In the genomic region with DNA sequence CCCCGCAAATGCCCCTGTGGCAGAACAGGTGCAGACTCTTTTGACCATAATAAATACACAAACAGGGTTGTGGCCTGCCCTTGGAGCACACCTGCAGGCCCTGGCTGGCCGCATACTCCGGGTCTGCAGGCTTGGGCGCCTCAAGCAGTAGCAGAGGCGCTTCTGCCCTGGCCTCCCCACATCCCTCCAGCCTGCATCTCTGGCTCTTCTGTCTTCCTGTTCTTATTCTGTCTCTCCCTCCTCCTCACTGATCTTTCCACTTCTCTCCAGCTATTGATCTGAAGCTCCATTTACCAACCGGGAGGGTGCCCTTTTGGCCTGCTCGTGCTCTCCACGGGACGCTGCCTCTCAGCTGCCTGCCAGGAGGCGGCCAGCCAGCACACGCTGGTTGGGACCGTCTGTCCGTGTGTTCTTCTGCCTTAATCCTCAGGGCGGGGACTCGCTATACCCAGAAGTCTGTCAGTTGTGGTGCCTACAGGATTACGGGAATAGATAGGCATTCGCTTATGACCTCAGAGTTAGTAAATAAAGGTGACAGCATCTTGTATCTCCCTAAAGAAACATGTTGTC, we compare ENCODE assay signal across 19 cellular contexts. TPM values are rescaled to one million over a fixed set of nuclear protein-coding genes. Genes with fewer than 3 reads are reported as not detected.
DNase-seq lines count a peak whose midpoint lies in the region; ATAC-seq and TF ChIP-seq lines count a peak whose summit lies in the region.
"Had no signal": no experiment of that assay in that cellular context is flagged by ENCODE, and none has a peak within 500 bp of the region (broad histone marks: within the 10 kb centered on the region; RNA-seq: fewer than 3 reads in every experiment).

No MANE protein-coding gene starts in this region.

- peaks cover 3% of the 10 kb centered on the region for H3K9me3 Mint-ChIP-seq in neural progenitor cell
- H3K9me3 Mint-ChIP-seq: activated naive CD4-positive, alpha-beta T cell treated with anti-CD3 and anti-CD28 coated beads, Interleukin-2, amount 10 ng/mL, durations not matched to agents 7 days and 5 days had no signal

- H3K36me3 ChIP-seq in neural progenitor cell (no peaks in the 10 kb centered on the region), MG63 (no peaks in the 10 kb centered on the region), ovary (no peaks in the 10 kb centered on the region)
- H3K36me3 ChIP-seq: BE2C, Peyer's patch had no signal

- peak; percentile 23 for DNase-seq in DMS 273 treated with DMSO at 0.1 percent for 48 hours (lab: John Stamatoyannopoulos, UW)
- DNase-seq in NCI-H524 (lab: John Stamatoyannopoulos, UW): peak; percentile 83 to 90
- peak; percentile 82 to 83 for DNase-seq in foreskin keratinocyte
- DNase-seq in neural progenitor cell (ENCODE audit: low spot score): peak; percentile 57
- DNase-seq in MG63: no peak
- DNase-seq in A172 (ENCODE audit: low spot score): no peak
- DNase-seq in ovary: no peak
- DNase-seq: activated CD4-positive, CD25-positive, alpha-beta regulatory T cell; activated naive CD4-positive, alpha-beta T cell treated with anti-CD3 and anti-CD28 coated beads, Interleukin-2, amount 10 ng/mL, durations not matched to agents 7 days and 5 days; BE2C; effector memory CD4-positive, alpha-beta T cell; EL; NCI-H226; Peyer's patch; T-helper 1 cell; testis had no signal

- H3K4me1 ChIP-seq in foreskin keratinocyte (no peaks in the 10 kb centered on the region), neural progenitor cell (peaks cover 19% of the 10 kb centered on the region), ovary (ENCODE audit: insufficient read depth) (no peaks in the 10 kb centered on the region)
- H3K4me1 ChIP-seq: parathyroid adenoma, testis had no signal

- no peaks in the 10 kb centered on the region for H3K79me2 ChIP-seq in neural progenitor cell (ENCODE audit: low read depth)
- H3K79me2 ChIP-seq: parathyroid adenoma had no signal

- peaks cover 17% of the 10 kb centered on the region for H3F3A ChIP-seq in neural progenitor cell (ENCODE audit: low read depth)

- H3K27ac ChIP-seq in foreskin keratinocyte (no peak overlapping the region), neural progenitor cell (no peak overlapping the region), ovary (no peak overlapping the region)
- H3K27ac ChIP-seq: parathyroid adenoma, Peyer's patch, testis had no signal

- H3K36me3 Mint-ChIP-seq in neural progenitor cell: no peaks in the 10 kb centered on the region
- H3K36me3 Mint-ChIP-seq: activated naive CD4-positive, alpha-beta T cell treated with anti-CD3 and anti-CD28 coated beads, Interleukin-2, amount 10 ng/mL, durations not matched to agents 7 days and 5 days had no signal

- no peak for TF ChIP-seq EP300 in ovary (IDR thresholded peaks at IDR 0.05)

- H3K4me3 ChIP-seq in neural progenitor cell: no peak overlapping the region
- H3K4me3 ChIP-seq in MG63: no peak overlapping the region
- no peak overlapping the region for H3K4me3 ChIP-seq in ovary
- H3K4me3 ChIP-seq: GM12878, Peyer's patch, testis had no signal

- H3K9ac ChIP-seq in neural progenitor cell: no peak overlapping the region
- H3K9ac ChIP-seq: parathyroid adenoma had no signal

- no peak for TF ChIP-seq CTCF in foreskin keratinocyte (conservative IDR thresholded peaks at IDR 0.05)
- TF ChIP-seq CTCF in neural progenitor cell (IDR thresholded peaks at IDR 0.05): no peak
- no peak for TF ChIP-seq CTCF in ovary (IDR thresholded peaks at IDR 0.05)

- WGBS in ovary, 3 donors: 76 to 82% (median 78%) methylated on average over 17 of the region's 17 CpGs

- H3K9me3 ChIP-seq in neural progenitor cell (ENCODE audit: low read depth) (no peaks in the 10 kb centered on the region), MG63 (no peaks in the 10 kb centered on the region), ovary (no peaks in the 10 kb centered on the region)
- H3K9me3 ChIP-seq: BE2C, Peyer's patch, testis had no signal

- no peak for TF ChIP-seq POLR2A in ovary (IDR thresholded peaks at IDR 0.05)

- peak overlapping the region; percentile 12 for H3K4me3 Mint-ChIP-seq in neural progenitor cell
- H3K4me3 Mint-ChIP-seq: activated naive CD4-positive, alpha-beta T cell treated with anti-CD3 and anti-CD28 coated beads, Interleukin-2, amount 10 ng/mL, durations not matched to agents 7 days and 5 days had no signal

- no peak overlapping the region for H2AFZ ChIP-seq in neural progenitor cell (replicated peaks)
- H2AFZ ChIP-seq: parathyroid adenoma had no signal

- intact Hi-C loops in ovary (cut with DNase I): loop anchor here in 2 of 4 donors (5.0 to 10.0 kb wide), 2 partner anchors 73 to 176 kb away; partner anchors contain the start of gene ADORA2A (in 1 of the 2)

- H4K20me1 ChIP-seq in neural progenitor cell (ENCODE audit: low read depth): peaks cover 15% of the 10 kb centered on the region

- peak overlapping the region; percentile 28 for H3K4me2 ChIP-seq in neural progenitor cell

- peaks cover 15% of the 10 kb centered on the region for H3K27me3 Mint-ChIP-seq in neural progenitor cell (ENCODE audit: insufficient read depth, low read depth)

- no peak overlapping the region for H3K27ac Mint-ChIP-seq in neural progenitor cell
- H3K27ac Mint-ChIP-seq: activated naive CD4-positive, alpha-beta T cell treated with anti-CD3 and anti-CD28 coated beads, Interleukin-2, amount 10 ng/mL, durations not matched to agents 7 days and 5 days had no signal

- peaks cover 25% of the 10 kb centered on the region for H3K27me3 ChIP-seq in foreskin keratinocyte
- peaks cover 76% of the 10 kb centered on the region for H3K27me3 ChIP-seq in neural progenitor cell
- H3K27me3 ChIP-seq in MG63: no peaks in the 10 kb centered on the region
- H3K27me3 ChIP-seq in ovary: no peaks in the 10 kb centered on the region
- H3K27me3 ChIP-seq: BE2C, Peyer's patch, testis had no signal

- peaks cover 49% of the 10 kb centered on the region for H3K4me1 Mint-ChIP-seq in neural progenitor cell

- ATAC-seq in foreskin keratinocyte (peak; percentile 79), HG03045 (IDR thresholded peaks at IDR 0.05; ENCODE audit: unreplicated experiment) (no peak)
- ATAC-seq: GM12878 had no signal

RNA-seq across cellular contexts. Expression of gene UPB1, which starts 5.2 kb away (rescaled TPM):
- total RNA-seq in foreskin keratinocyte (not detected in 2 replicates), neural progenitor cell (ENCODE audit: low replicate concordance) (0.12 and 0.17 TPM in 2 replicates), ovary (1 to 10 TPM in 1 of 7 donors, under 1 TPM in 4, not detected in 2; 0.25 to 1.2 (median 0.33) TPM)
- polyA plus RNA-seq in foreskin keratinocyte (not detected in 2 replicates), ovary (under 1 TPM; 0.15 to 0.69 TPM)
- total RNA-seq in MG63 (2014; rRNA removed; shearing (Covaris generic); ENCODE audit: low replicate concordance): not detected in 2 replicates
- not detected in 2 replicates for total RNA-seq in A172 (2014; rRNA removed; shearing (Covaris generic))

RNA-seq across cellular contexts. Expression of gene GUCD1, which starts 54.6 kb away (rescaled TPM):
- total RNA-seq in foreskin keratinocyte (73.6 and 74.9 TPM in 2 replicates), neural progenitor cell (ENCODE audit: low replicate concordance) (31.0 and 62.3 TPM in 2 replicates), ovary (10 to 100 TPM; 30.3 to 85.4 (median 59.4) TPM)
- polyA plus RNA-seq in foreskin keratinocyte (56.1 and 58.1 TPM in 2 replicates), ovary (10 to 100 TPM; 53.5 to 55.4 TPM)
- total RNA-seq in MG63 (2014; rRNA removed; shearing (Covaris generic); ENCODE audit: low replicate concordance): 66.8 and 128 TPM in 2 replicates
- 58.3 and 73.8 TPM in 2 replicates for total RNA-seq in A172 (2014; rRNA removed; shearing (Covaris generic))

RNA-seq across cellular contexts. Expression of gene SNRPD3, which starts 55.5 kb away (rescaled TPM):
- total RNA-seq in foreskin keratinocyte (176 and 223 TPM in 2 replicates), neural progenitor cell (ENCODE audit: low replicate concordance) (195 and 302 TPM in 2 replicates), ovary (100 to 1,000 TPM in 2 of 7 donors, 10 to 100 TPM in 5; 62.9 to 150 (median 78.5) TPM)
- polyA plus RNA-seq in foreskin keratinocyte (239 and 282 TPM in 2 replicates), ovary (100 to 1,000 TPM in 1 of 2 donors, 10 to 100 TPM in 1; 98.2 to 154 TPM)
- 75.1 and 110 TPM in 2 replicates for total RNA-seq in MG63 (2014; rRNA removed; shearing (Covaris generic); ENCODE audit: low replicate concordance)
- 152 and 187 TPM in 2 replicates for total RNA-seq in A172 (2014; rRNA removed; shearing (Covaris generic))

Comparison
In these comparisons a context has a peak if more than half of its experiments do, and no peak if none do; other contexts are left out.
1. DNase-seq: peak in DMS 273 treated with DMSO at 0.1 percent for 48 hours (single experiment), NCI-H524 (2 of 2), foreskin keratinocyte (2 of 2) and neural progenitor cell (single experiment); none in MG63 (single experiment), A172 (single experiment) and ovary (0 of 5).